ENCODE assay signal across 8 cellular contexts in the genomic region with DNA sequence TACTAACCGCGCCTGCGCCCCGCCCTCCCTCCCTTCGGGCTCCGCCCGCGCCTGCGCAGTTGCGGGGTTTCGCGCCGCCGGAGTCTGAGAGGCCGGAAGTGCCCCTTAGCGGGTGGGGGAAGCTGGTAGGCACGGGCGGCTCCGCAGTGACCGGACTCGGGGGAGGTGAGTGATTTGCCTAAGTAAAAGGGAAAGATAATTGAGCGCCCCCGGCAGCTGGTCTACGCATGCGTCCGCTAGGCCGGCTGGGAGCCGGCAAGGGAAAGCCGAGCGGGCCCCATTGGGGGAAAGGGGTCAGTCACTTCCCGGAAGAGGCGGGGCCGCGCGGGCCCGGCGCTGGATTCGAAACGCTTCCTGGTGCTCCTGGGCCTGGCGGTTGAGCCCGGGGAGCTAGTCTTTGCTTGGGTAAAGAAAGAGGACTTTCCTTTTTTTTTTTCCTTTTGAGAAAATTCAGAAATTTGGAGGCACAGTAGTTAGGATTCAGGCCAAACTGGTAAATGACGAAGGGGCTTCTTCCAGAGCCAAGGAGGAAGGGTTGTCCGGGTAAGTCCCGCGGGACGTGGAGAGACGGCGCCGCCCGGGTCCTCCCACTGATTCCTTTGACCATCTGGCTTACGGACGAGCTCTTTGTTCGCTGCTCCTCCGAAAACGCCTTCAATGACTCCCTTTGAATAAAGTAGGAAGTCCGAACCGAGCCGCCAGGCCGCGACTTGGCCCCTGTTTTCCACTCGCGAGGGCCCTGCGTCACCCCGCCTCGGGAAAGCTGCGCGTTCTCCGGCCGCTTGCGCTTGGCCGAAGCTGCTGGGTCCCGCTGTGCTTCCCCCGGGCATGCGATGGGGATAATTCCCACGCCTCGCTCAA. TPM values are rescaled to one million over a fixed set of nuclear protein-coding genes. Genes with fewer than 3 reads are reported as not detected.
DNase-seq lines count a peak whose midpoint lies in the region; ATAC-seq, FAIRE-seq and TF ChIP-seq lines count a peak whose summit lies in the region.

A gene with protein sequence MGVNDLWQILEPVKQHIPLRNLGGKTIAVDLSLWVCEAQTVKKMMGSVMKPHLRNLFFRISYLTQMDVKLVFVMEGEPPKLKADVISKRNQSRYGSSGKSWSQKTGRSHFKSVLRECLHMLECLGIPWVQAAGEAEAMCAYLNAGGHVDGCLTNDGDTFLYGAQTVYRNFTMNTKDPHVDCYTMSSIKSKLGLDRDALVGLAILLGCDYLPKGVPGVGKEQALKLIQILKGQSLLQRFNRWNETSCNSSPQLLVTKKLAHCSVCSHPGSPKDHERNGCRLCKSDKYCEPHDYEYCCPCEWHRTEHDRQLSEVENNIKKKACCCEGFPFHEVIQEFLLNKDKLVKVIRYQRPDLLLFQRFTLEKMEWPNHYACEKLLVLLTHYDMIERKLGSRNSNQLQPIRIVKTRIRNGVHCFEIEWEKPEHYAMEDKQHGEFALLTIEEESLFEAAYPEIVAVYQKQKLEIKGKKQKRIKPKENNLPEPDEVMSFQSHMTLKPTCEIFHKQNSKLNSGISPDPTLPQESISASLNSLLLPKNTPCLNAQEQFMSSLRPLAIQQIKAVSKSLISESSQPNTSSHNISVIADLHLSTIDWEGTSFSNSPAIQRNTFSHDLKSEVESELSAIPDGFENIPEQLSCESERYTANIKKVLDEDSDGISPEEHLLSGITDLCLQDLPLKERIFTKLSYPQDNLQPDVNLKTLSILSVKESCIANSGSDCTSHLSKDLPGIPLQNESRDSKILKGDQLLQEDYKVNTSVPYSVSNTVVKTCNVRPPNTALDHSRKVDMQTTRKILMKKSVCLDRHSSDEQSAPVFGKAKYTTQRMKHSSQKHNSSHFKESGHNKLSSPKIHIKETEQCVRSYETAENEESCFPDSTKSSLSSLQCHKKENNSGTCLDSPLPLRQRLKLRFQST (plus strand): TSS at position 336 of the 861 bp plus-strand sequence. CDS start 5,806 bp downstream, outside the sequence.
A gene with protein sequence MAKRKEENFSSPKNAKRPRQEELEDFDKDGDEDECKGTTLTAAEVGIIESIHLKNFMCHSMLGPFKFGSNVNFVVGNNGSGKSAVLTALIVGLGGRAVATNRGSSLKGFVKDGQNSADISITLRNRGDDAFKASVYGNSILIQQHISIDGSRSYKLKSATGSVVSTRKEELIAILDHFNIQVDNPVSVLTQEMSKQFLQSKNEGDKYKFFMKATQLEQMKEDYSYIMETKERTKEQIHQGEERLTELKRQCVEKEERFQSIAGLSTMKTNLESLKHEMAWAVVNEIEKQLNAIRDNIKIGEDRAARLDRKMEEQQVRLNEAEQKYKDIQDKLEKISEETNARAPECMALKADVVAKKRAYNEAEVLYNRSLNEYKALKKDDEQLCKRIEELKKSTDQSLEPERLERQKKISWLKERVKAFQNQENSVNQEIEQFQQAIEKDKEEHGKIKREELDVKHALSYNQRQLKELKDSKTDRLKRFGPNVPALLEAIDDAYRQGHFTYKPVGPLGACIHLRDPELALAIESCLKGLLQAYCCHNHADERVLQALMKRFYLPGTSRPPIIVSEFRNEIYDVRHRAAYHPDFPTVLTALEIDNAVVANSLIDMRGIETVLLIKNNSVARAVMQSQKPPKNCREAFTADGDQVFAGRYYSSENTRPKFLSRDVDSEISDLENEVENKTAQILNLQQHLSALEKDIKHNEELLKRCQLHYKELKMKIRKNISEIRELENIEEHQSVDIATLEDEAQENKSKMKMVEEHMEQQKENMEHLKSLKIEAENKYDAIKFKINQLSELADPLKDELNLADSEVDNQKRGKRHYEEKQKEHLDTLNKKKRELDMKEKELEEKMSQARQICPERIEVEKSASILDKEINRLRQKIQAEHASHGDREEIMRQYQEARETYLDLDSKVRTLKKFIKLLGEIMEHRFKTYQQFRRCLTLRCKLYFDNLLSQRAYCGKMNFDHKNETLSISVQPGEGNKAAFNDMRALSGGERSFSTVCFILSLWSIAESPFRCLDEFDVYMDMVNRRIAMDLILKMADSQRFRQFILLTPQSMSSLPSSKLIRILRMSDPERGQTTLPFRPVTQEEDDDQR (minus strand): TSS at position 8 of the 861 bp plus-strand sequence. CDS start 7,864 bp downstream, outside the sequence.

- no peak for TF ChIP-seq CTCF in pancreas (IDR thresholded peaks at IDR 0.05)
- TF ChIP-seq CTCF in tibial artery (IDR thresholded peaks at IDR 0.05), result no peak

- H3K4me1 Mint-ChIP-seq in activated naive CD8-positive, alpha-beta T cell treated with anti-CD3 and anti-CD28 coated beads, Interleukin-2, amount 50 U/mL, for 24 hours, result peaks cover 44% of the 10 kb centered on the region

- intact Hi-C loops in Right ventricle myocardium superior (cut with DNase I) (loop anchor here (2.0 kb wide), 1 partner anchor 73 kb away; no protein-coding TSS in a partner anchor), pancreas (cut with DNase I) (no loop called here), tibial artery (cut with DNase I; ENCODE audit: low total_unique reads) (no loop called here)

- H3K36me3 Mint-ChIP-seq in activated naive CD8-positive, alpha-beta T cell treated with anti-CD3 and anti-CD28 coated beads, Interleukin-2, amount 50 U/mL, for 24 hours (ENCODE audit: low read depth), result peaks cover 5% of the 10 kb centered on the region

- ATAC-seq in HG02840 (IDR thresholded peaks at IDR 0.05; ENCODE audit: low FRiP score, unreplicated experiment) (peak; percentile 75), Right ventricle myocardium superior (ENCODE audit: poor library complexity) (peak; percentile 99), pancreas (peak; percentile 94 to 98 (median 97))
- peak; percentile 95 for ATAC-seq in activated naive CD8-positive, alpha-beta T cell treated with anti-CD3 and anti-CD28 coated beads, Interleukin-2, amount 50 U/mL, for 24 hours

- H3K27ac Mint-ChIP-seq in activated naive CD8-positive, alpha-beta T cell treated with anti-CD3 and anti-CD28 coated beads, Interleukin-2, amount 50 U/mL, for 24 hours, result peak within 1 kb of the TSS; percentile 84

- no peaks in the 10 kb centered on the region for H3K27me3 ChIP-seq in pancreas
- no peaks in the 10 kb centered on the region for H3K27me3 ChIP-seq in tibial artery

- FAIRE-seq in GM12892 (lab: Jason Lieb, UNC) (peak; percentile 84), pancreas (lab: Jason Lieb, UNC) (no peak)

- H3K4me3 ChIP-seq in pancreas (peak within 1 kb of the TSS; percentile 94 to 99 (median 96)), tibial artery (peak within 1 kb of the TSS; percentile 91 to 99)

- H3K4me3 Mint-ChIP-seq in activated naive CD8-positive, alpha-beta T cell treated with anti-CD3 and anti-CD28 coated beads, Interleukin-2, amount 50 U/mL, for 24 hours, result peak within 1 kb of the TSS; percentile 87

- no peaks in the 10 kb centered on the region for H3K9me3 Mint-ChIP-seq in activated naive CD8-positive, alpha-beta T cell treated with anti-CD3 and anti-CD28 coated beads, Interleukin-2, amount 50 U/mL, for 24 hours

- TF ChIP-seq POLR2A in GM12892 (IDR thresholded peaks at IDR 0.05; ENCODE audit: low read depth, low read length), result no peak; the same call in 1 of the 2 replicates

- H3K27ac ChIP-seq in pancreas (peak within 1 kb of the TSS; percentile 96 to 98 (median 98)), tibial artery (peak within 1 kb of the TSS; percentile 91 to 96)

- no peaks in the 10 kb centered on the region for H3K36me3 ChIP-seq in pancreas
- no peaks in the 10 kb centered on the region for H3K36me3 ChIP-seq in tibial artery

- H3K27me3 Mint-ChIP-seq in activated naive CD8-positive, alpha-beta T cell treated with anti-CD3 and anti-CD28 coated beads, Interleukin-2, amount 50 U/mL, for 24 hours, result no peaks in the 10 kb centered on the region

- DNase-seq in GM12892 (ENCODE audit: insufficient read length) (peak; percentile 79), NCI-H1436 (lab: John Stamatoyannopoulos, UW) (peak; percentile 87), T follicular helper cell (ENCODE audit: low read depth) (peak; percentile 82), Right ventricle myocardium superior (peak; percentile 94), pancreas (peak; percentile 84 to 98 (median 89)), tibial artery (peak; percentile 84 to 93)
- peak; percentile 93 for DNase-seq in activated naive CD8-positive, alpha-beta T cell treated with anti-CD3 and anti-CD28 coated beads, Interleukin-2, amount 50 U/mL, for 24 hours

- whole genome bisulfite sequencing in pancreas, 2 donors, result 0 to 1% methylated on average over 70 to 76 of the region's 76 CpGs

- H3K4me1 ChIP-seq in pancreas, result peaks cover 0 to 16% (median 4%) of the 10 kb centered on the region in 3 donors
- peaks cover 4 to 20% (median 13%) of the 10 kb centered on the region in 4 donors for H3K4me1 ChIP-seq in tibial artery

- H3K9me3 ChIP-seq in pancreas (no peaks in the 10 kb centered on the region), tibial artery (no peaks in the 10 kb centered on the region)

RNA-seq across cellular contexts. Expression of the first gene that starts in this region (rescaled TPM):
- 14.1 TPM for polyA plus RNA-seq in GM12892 (2012; ENCODE audit: missing spikeins)
- total RNA-seq in Right ventricle myocardium superior, result 4.5 TPM
- total RNA-seq in pancreas, result 1 to 10 TPM; 1.4 to 5.0 (median 2.6) TPM
- 1 to 10 TPM; 2.1 to 2.5 TPM for polyA plus RNA-seq in pancreas

RNA-seq across cellular contexts. Expression of the second gene that starts in this region (rescaled TPM):
- 29.0 TPM for polyA plus RNA-seq in GM12892 (2012; ENCODE audit: missing spikeins)
- total RNA-seq in Right ventricle myocardium superior (12.1 TPM), pancreas (1 to 10 TPM; 3.0 to 8.0 (median 4.8) TPM)
- polyA plus RNA-seq in pancreas, result 1 to 10 TPM; 3.5 to 7.0 TPM

Comparison
In these comparisons a context has a peak if more than half of its experiments do, and no peak if none do; other contexts are left out.
1. Peak in every context shown above with its lines: DNase-seq, ATAC-seq, H3K4me3 ChIP-seq and H3K27ac ChIP-seq.